ENCODE assay signal across 9 cellular contexts in genomic region chr14:59964251-59965007, GRCh38. TPM values are rescaled to one million over a fixed set of nuclear protein-coding genes. Genes with fewer than 3 reads are reported as not detected.
A peak's percentile ranks its signal among the peaks of the same experiment; 100 is the strongest.
DNase-seq lines count a peak whose midpoint lies in the region; ATAC-seq and TF ChIP-seq lines count a peak whose summit lies in the region.
"Had no signal": no experiment of that assay in that cellular context is flagged by ENCODE, and none has a peak within 500 bp of the region (broad histone marks: within the 10 kb centered on the region; RNA-seq: fewer than 3 reads in every experiment).

No MANE protein-coding gene starts in this region.

- peak; percentile 6 for DNase-seq in DMS53 (lab: John Stamatoyannopoulos, UW)
- no peak for DNase-seq in DMS53 treated with DMSO at 0.1 percent for 48 hours (lab: John Stamatoyannopoulos, UW; ENCODE audit: unreplicated experiment)
- DNase-seq in activated CD8-positive, alpha-beta T cell treated with anti-CD3 and anti-CD28 coated beads for 36 hours, result no peak
- DNase-seq in progenitor cell of endocrine pancreas (ENCODE audit: low spot score, unreplicated experiment), result no peak
- no peak for DNase-seq in stimulated activated naive CD4-positive, alpha-beta T cell treated with Interleukin-2 at 50 U/mL for 16 hours (lab: John Stamatoyannopoulos, UW)
- DNase-seq in NOMO-1 treated with dmso at 0.1 percent for 144 hours (lab: John Stamatoyannopoulos, UW; ENCODE audit: unreplicated experiment), result no peak
- DNase-seq in SKM-1 (lab: John Stamatoyannopoulos, UW; ENCODE audit: unreplicated experiment), result no peak

- ATAC-seq in HG02763 (IDR thresholded peaks at IDR 0.05; ENCODE audit: unreplicated experiment), result peak; percentile 13
- peak; percentile 19 for ATAC-seq in activated CD8-positive, alpha-beta T cell treated with anti-CD3 and anti-CD28 coated beads for 36 hours

- H3K4me1 Mint-ChIP-seq in activated CD8-positive, alpha-beta T cell treated with anti-CD3 and anti-CD28 coated beads for 36 hours (ENCODE audit: low read depth), result peaks cover 26% of the 10 kb centered on the region
- peaks cover 6% of the 10 kb centered on the region for H3K4me1 Mint-ChIP-seq in progenitor cell of endocrine pancreas (ENCODE audit: low read depth)

- H3K4me3 Mint-ChIP-seq in activated CD8-positive, alpha-beta T cell treated with anti-CD3 and anti-CD28 coated beads for 36 hours, result peak overlapping the region; percentile 75
- H3K4me3 Mint-ChIP-seq in progenitor cell of endocrine pancreas (ENCODE audit: low read depth), result peak overlapping the region; percentile 86

- peaks cover 5% of the 10 kb centered on the region for H3K36me3 Mint-ChIP-seq in activated CD8-positive, alpha-beta T cell treated with anti-CD3 and anti-CD28 coated beads for 36 hours (ENCODE audit: low read depth)
- H3K36me3 Mint-ChIP-seq in progenitor cell of endocrine pancreas (ENCODE audit: insufficient read depth), result peaks cover 4% of the 10 kb centered on the region

- H3K9me3 Mint-ChIP-seq in activated CD8-positive, alpha-beta T cell treated with anti-CD3 and anti-CD28 coated beads for 36 hours, result peaks cover 2% of the 10 kb centered on the region
- peaks cover 3% of the 10 kb centered on the region for H3K9me3 Mint-ChIP-seq in progenitor cell of endocrine pancreas (ENCODE audit: low read depth)

- peaks cover 4% of the 10 kb centered on the region for H3K27me3 Mint-ChIP-seq in activated CD8-positive, alpha-beta T cell treated with anti-CD3 and anti-CD28 coated beads for 36 hours
- no peaks in the 10 kb centered on the region for H3K27me3 Mint-ChIP-seq in progenitor cell of endocrine pancreas

- POLR2A ChIA-PET in activated CD8-positive, alpha-beta T cell treated with anti-CD3 and anti-CD28 coated beads for 36 hours (lab: Charles Lee), result interaction anchor here (0.9 to 1.8 kb wide), 5 partner anchors 66 to 317 kb away, joined by 3 to 6 read pairs (median 3); partner anchors contain the start of genes DHRS7 and PPM1A

- H3K27ac Mint-ChIP-seq in activated CD8-positive, alpha-beta T cell treated with anti-CD3 and anti-CD28 coated beads for 36 hours, result peak overlapping the region; percentile 96
- peak overlapping the region; percentile 94 for H3K27ac Mint-ChIP-seq in progenitor cell of endocrine pancreas

- no peak for TF ChIP-seq CTCF in activated CD8-positive, alpha-beta T cell treated with anti-CD3 and anti-CD28 coated beads for 36 hours (IDR thresholded peaks at IDR 0.05)
- no peak for TF ChIP-seq CTCF in progenitor cell of endocrine pancreas (IDR thresholded peaks at IDR 0.05; ENCODE audit: unreplicated experiment)

- CTCF ChIA-PET in activated CD8-positive, alpha-beta T cell treated with anti-CD3 and anti-CD28 coated beads for 36 hours (lab: Charles Lee), result interaction anchor here (0.7 to 8.4 kb wide), 36 partner anchors 10 to 301 kb away, joined by 3 to 124 read pairs (median 4); partner anchors contain the start of genes DHRS7, PCNX4, PPM1A and RTN1

- intact Hi-C loops in activated CD8-positive, alpha-beta T cell treated with anti-CD3 and anti-CD28 coated beads for 36 hours (cut with micrococcal nuclease), result loop anchor here (2.0 to 5.0 kb wide), 2 partner anchors 128 to 220 kb away; partner anchors contain the start of gene PCNX4

RNA-seq across cellular contexts. Expression of gene LRRC9, which starts 44.5 kb away (rescaled TPM):
- not detected for total RNA-seq in activated CD8-positive, alpha-beta T cell treated with anti-CD3 and anti-CD28 coated beads for 36 hours
- 3.2 and 3.7 TPM in 2 replicates for total RNA-seq in progenitor cell of endocrine pancreas
- total RNA-seq: mononuclear cell had no signal
